In genomic region chr1:230066466-230067404, GRCh38 we compare ENCODE assay signal across 1 cellular context.
TF ChIP-seq lines count a peak whose summit lies in the region.

Gene GALNT2, plus strand, starts transcription at chr1:230067238. Its CDS starts 43 bp downstream, at chr1:230067281.

TF ChIP-seq in K562, 482 proteins besides CTCF, POLR2A, EP300 and RAD21 (continued from another document and continues in another):
- TF ChIP-seq NR0B1 (IDR thresholded peaks at IDR 0.05; ENCODE audit: partially characterized antibody) = no peak
- no peak for TF ChIP-seq ZHX1 (conservative IDR thresholded peaks at IDR 0.05; ENCODE audit: low read length)
- TF ChIP-seq SAP30 (IDR thresholded peaks at IDR 0.05; ENCODE audit: borderline replicate concordance, insufficient read depth, low read depth, low read length, poor library complexity, severe bottlenecking) = peak; percentile 91
- no peak for TF ChIP-seq ARHGAP35 (IDR thresholded peaks at IDR 0.05; ENCODE audit: partially characterized antibody)
- TF ChIP-seq ZKSCAN3 (CRISPR knock-in tag; IDR thresholded peaks at IDR 0.05) = no peak
- 0 out of 2 replicates have a peak, but pooled peaks have one; percentile 22 for TF ChIP-seq SMARCC2 (IDR thresholded peaks at IDR 0.05; ENCODE audit: low read depth)
- no peak for TF ChIP-seq HOMEZ (CRISPR knock-in tag; IDR thresholded peaks at IDR 0.05)
- TF ChIP-seq HMGN3 (IDR thresholded peaks at IDR 0.05; ENCODE audit: borderline replicate concordance, extremely low read depth, insufficient read length, low read depth, low read length) = peak; percentile 92
- peak; percentile 42; the same call in 1 of the 2 replicates for TF ChIP-seq NCOA1 (IDR thresholded peaks at IDR 0.05; ENCODE audit: low read depth)
- TF ChIP-seq NFIC (IDR thresholded peaks at IDR 0.05) = peak; percentile 27; the same call in 1 of the 2 replicates
- no peak for TF ChIP-seq FOXJ2 (tag; IDR thresholded peaks at IDR 0.05)
- TF ChIP-seq ZNF134 (CRISPR knock-in tag; conservative IDR thresholded peaks at IDR 0.05) = no peak
- TF ChIP-seq MAX (CRISPR knock-in tag; IDR thresholded peaks at IDR 0.05) = peak; percentile 90
- TF ChIP-seq CREM (IDR thresholded peaks at IDR 0.05; ENCODE audit: low read depth) = peak; percentile 80
- no peak for TF ChIP-seq TFAM (CRISPR knock-in tag; conservative IDR thresholded peaks at IDR 0.05)
- TF ChIP-seq ZNF140 (CRISPR knock-in tag; IDR thresholded peaks at IDR 0.05) = no peak
- TF ChIP-seq ZSCAN32 (CRISPR knock-in tag; IDR thresholded peaks at IDR 0.05) = no peak
- TF ChIP-seq MECOM (CRISPR knock-in tag; IDR thresholded peaks at IDR 0.05) = no peak
- TF ChIP-seq GTF2E2 (tag; IDR thresholded peaks at IDR 0.05) = peak; percentile 54; the same call in 1 of the 2 replicates
- TF ChIP-seq ZNF280B (CRISPR knock-in tag; IDR thresholded peaks at IDR 0.05) = no peak
- TF ChIP-seq MYC (IDR thresholded peaks at IDR 0.05; ENCODE audit: low read depth, low read length) = peak; percentile 71; the same call in 1 of the 2 replicates
- TF ChIP-seq MYC (CRISPR knock-in tag; IDR thresholded peaks at IDR 0.05; ENCODE audit: borderline replicate concordance, low read depth) = no peak
- no peak for TF ChIP-seq HNRNPLL (IDR thresholded peaks at IDR 0.05; ENCODE audit: low read depth, low read length, poor library complexity, severe bottlenecking)
- no peak for TF ChIP-seq ZFP91 (CRISPR knock-in tag; IDR thresholded peaks at IDR 0.05)
- no peak for TF ChIP-seq NFXL1 (CRISPR knock-in tag; IDR thresholded peaks at IDR 0.05)
- no peak for TF ChIP-seq ZNF589 (CRISPR knock-in tag; IDR thresholded peaks at IDR 0.05; ENCODE audit: low read depth)
- no peak for TF ChIP-seq RBM14 (IDR thresholded peaks at IDR 0.05; ENCODE audit: borderline replicate concordance, insufficient read depth, low read depth, low read length)
- TF ChIP-seq GABPB1 (CRISPR knock-in tag; IDR thresholded peaks at IDR 0.05) = peak; percentile 33; the same call in 1 of the 2 replicates
- peak; percentile 92 for TF ChIP-seq TAF1 (IDR thresholded peaks at IDR 0.05; ENCODE audit: control insufficient read depth, extremely low read depth, insufficient read depth, low read length, severe bottlenecking)
- no peak for TF ChIP-seq E2F3 (CRISPR knock-in tag; IDR thresholded peaks at IDR 0.05)
- no peak for TF ChIP-seq TRIM24 (IDR thresholded peaks at IDR 0.05)
- TF ChIP-seq MED1 (CRISPR knock-in tag; IDR thresholded peaks at IDR 0.05; ENCODE audit: borderline replicate concordance) = no peak
- 0 out of 2 replicates have a peak, but pooled peaks have one; percentile 17 for TF ChIP-seq CGGBP1 (CRISPR knock-in tag; IDR thresholded peaks at IDR 0.05)
- no peak for TF ChIP-seq ATF4 (CRISPR knock-in tag; IDR thresholded peaks at IDR 0.05)
- TF ChIP-seq THAP7 (CRISPR knock-in tag; IDR thresholded peaks at IDR 0.05) = no peak
- TF ChIP-seq SPI1 (IDR thresholded peaks at IDR 0.05; ENCODE audit: borderline replicate concordance, low read depth, low read length) = peak; percentile 41
- TF ChIP-seq SIN3A (IDR thresholded peaks at IDR 0.05; ENCODE audit: borderline replicate concordance in 2 of 2, control insufficient read depth in 1 of 2, low read depth in 2 of 2, low read length in 2 of 2) = peak; percentile 69 to 83; a peak in 2 of 4 replicates
- no peak for TF ChIP-seq ZNF76 (CRISPR knock-in tag; IDR thresholded peaks at IDR 0.05; ENCODE audit: borderline replicate concordance)
- peak; percentile 42; the same call in 1 of the 2 replicates for TF ChIP-seq CHAMP1 (IDR thresholded peaks at IDR 0.05)
- TF ChIP-seq HIVEP1 (CRISPR knock-in tag; IDR thresholded peaks at IDR 0.05) = no peak
- TF ChIP-seq PPARD (CRISPR knock-in tag; IDR thresholded peaks at IDR 0.05) = no peak
- no peak for TF ChIP-seq ZNF311 (CRISPR knock-in tag; IDR thresholded peaks at IDR 0.05)
- peak; percentile 50; the same call in 1 of the 2 replicates for TF ChIP-seq GATAD2A (IDR thresholded peaks at IDR 0.05)
- TF ChIP-seq ZBTB26 (CRISPR knock-in tag; IDR thresholded peaks at IDR 0.05) = no peak
- TF ChIP-seq ZNF740 (CRISPR knock-in tag; IDR thresholded peaks at IDR 0.05) = 0 out of 2 replicates have a peak, but pooled peaks have one; percentile 3
- 0 out of 4 replicates have a peak, but pooled peaks of 1 of the 2 experiments have one; percentile 29 for TF ChIP-seq ZNF740 (tag; IDR thresholded peaks at IDR 0.05)
- no peak for TF ChIP-seq ZNF277 (CRISPR knock-in tag; IDR thresholded peaks at IDR 0.05; ENCODE audit: borderline replicate concordance)
